Comparison of ENCODE assay signal across 8 cellular contexts in the genomic region with DNA sequence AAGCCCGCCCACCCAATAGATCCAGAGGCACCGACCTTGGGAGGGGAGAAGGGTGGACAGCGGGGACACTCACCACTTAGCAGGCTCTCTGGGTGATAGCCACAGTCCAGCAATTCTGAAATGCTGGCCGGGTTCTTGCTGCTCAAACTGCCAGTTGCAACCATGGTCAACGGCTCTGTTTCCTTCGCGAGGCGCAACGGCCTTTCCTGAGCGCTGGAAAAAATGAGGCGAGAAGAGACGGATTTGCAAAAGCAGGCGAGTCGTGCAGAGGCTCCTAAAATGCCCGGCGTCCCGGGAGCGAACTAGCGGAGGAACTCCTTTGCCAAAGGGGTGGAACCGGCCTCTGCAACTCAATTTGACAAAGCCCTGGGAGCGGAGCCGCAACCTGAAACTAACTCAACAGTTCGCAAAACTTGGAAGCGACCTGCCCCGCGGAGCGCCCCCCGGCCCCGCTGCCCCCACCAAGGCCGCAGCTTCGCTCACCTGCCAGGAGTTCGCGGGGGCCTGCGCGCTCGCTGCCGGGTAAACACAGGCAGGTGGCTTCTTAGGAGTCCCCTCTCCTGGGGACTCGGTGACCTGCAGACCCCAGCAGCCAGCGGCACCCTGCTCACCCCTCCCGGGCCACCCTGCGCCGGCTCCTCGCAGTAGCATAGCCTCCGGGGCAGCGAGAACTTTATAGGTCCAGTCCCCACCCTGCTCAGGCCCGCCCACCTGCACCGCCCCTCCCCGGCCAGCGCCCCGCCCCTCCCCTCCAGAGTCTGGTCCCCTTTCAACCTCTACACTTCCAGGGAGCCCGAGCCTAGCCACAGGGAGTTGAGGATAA. TPM values are rescaled to one million over a fixed set of nuclear protein-coding genes. Genes with fewer than 3 reads are reported as not detected.
DNase-seq lines count a peak whose midpoint lies in the region; ATAC-seq and TF ChIP-seq lines count a peak whose summit lies in the region.

Gene DDIT4L (minus strand): TSS at position 649 of the 823 bp plus-strand sequence. CDS start 485 bp downstream, at position 164.

- H3K27me3 ChIP-seq in mucosa of stomach (ENCODE audit: control insufficient read depth, insufficient read depth, low read length) (peaks cover 30% of the 10 kb centered on the region), uterus (no peaks in the 10 kb centered on the region)

- peak; percentile 28 for DNase-seq in stimulated activated CD4-positive, alpha-beta T cell treated with anti-CD3 and anti-CD28 coated beads, Interleukin-15, amount 100 ng/mL, for 24 hours
- DNase-seq in stimulated activated CD4-positive, alpha-beta T cell treated with anti-CD3 and anti-CD28 coated beads, Interleukin-12 subunit alpha, Interleukin-12 subunit beta, amount 100 ng/mL, for 4 hours, result no peak
- DNase-seq in epithelial cell of esophagus (ENCODE audit: low read depth), result peak; percentile 30
- peak; percentile 24 to 29 for DNase-seq in uterus

- H3K9me3 ChIP-seq in mucosa of stomach (ENCODE audit: control insufficient read depth, low read length), result no peaks in the 10 kb centered on the region
- no peaks in the 10 kb centered on the region for H3K9me3 ChIP-seq in uterus

- peaks cover 8% of the 10 kb centered on the region for H3K4me1 ChIP-seq in mucosa of stomach (ENCODE audit: control insufficient read depth, insufficient read depth, low read length)
- H3K4me1 ChIP-seq in uterus, result no peaks in the 10 kb centered on the region

- H3K36me3 ChIP-seq in mucosa of stomach (ENCODE audit: control insufficient read depth, insufficient read depth, low read length) (no peaks in the 10 kb centered on the region), uterus (no peaks in the 10 kb centered on the region)

- intact Hi-C loops in uterus (cut with DNase I; ENCODE audit: low total_unique reads), result no loop called here

- TF ChIP-seq CTCF in WI38 (IDR thresholded peaks at IDR 0.05; ENCODE audit: low read depth, low read length) (no peak), epithelial cell of esophagus (IDR thresholded peaks at IDR 0.05; ENCODE audit: insufficient read depth, low read depth, low read length, missing control alignments) (no peak), uterus (IDR thresholded peaks at IDR 0.05) (no peak)

- H3K4me3 ChIP-seq in WI38 (ENCODE audit: low read depth, low read length) (peak within 1 kb of the TSS; percentile 37), epithelial cell of esophagus (ENCODE audit: low read length) (peak within 1 kb of the TSS; percentile 38), mucosa of stomach (ENCODE audit: low read length) (no peak within 1 kb of the TSS), uterus (peak within 1 kb of the TSS; percentile 62 to 72)

- peak within 1 kb of the TSS; percentile 36 for H3K9ac ChIP-seq in mucosa of stomach (ENCODE audit: low read length)

- ATAC-seq in HG02763 (IDR thresholded peaks at IDR 0.05; ENCODE audit: unreplicated experiment), result no peak
- ATAC-seq in GM18861 (IDR thresholded peaks at IDR 0.05; ENCODE audit: unreplicated experiment), result no peak

- peak within 1 kb of the TSS; percentile 19 to 34 for H3K27ac ChIP-seq in uterus

- no peak for TF ChIP-seq POLR2A in uterus (IDR thresholded peaks at IDR 0.05)

RNA-seq across cellular contexts. Expression of gene DDIT4L, which starts in this region (rescaled TPM):
- total RNA-seq in uterus, result 10 to 100 TPM in 1 of 4 donors, 1 to 10 TPM in 2, not detected in 1; 1.4 to 10.2 (median 2.1) TPM
